In genomic region chr4:150461957-150462356, GRCh38 we compare ENCODE assay signal across 26 cellular contexts.
"Had no signal": no experiment of that assay in that cellular context is flagged by ENCODE, and none has a peak within 500 bp of the region (broad histone marks: within the 10 kb centered on the region; RNA-seq: fewer than 3 reads in every experiment).

No MANE protein-coding gene starts in this region.

- H3K36me3 ChIP-seq: thoracic aorta, upper lobe of right lung, uterus, vagina had no signal

- DNase-seq: stimulated activated CD4-positive, alpha-beta T cell treated with anti-CD3 and anti-CD28 coated beads, Interleukin-2, amount 100 ng/mL, for 48 hours; stimulated activated CD4-positive, alpha-beta T cell treated with anti-CD3 and anti-CD28 coated beads, Interleukin-4, amount 100 ng/mL, for 1 hour; stimulated activated CD4-positive, alpha-beta T cell treated with anti-CD3 and anti-CD28 coated beads, Interleukin-4, amount 100 ng/mL, for 24 hours; stimulated activated CD4-positive, alpha-beta T cell treated with anti-CD3 and anti-CD28 coated beads, Interleukin-4, amount 100 ng/mL, for 4 hours; stimulated activated CD8-positive, alpha-beta memory T cell treated with anti-CD3 and anti-CD28 coated beads, Interleukin-4, amount 100 ng/mL, for 48 hours; stimulated activated naive B cell treated with anti-CD40 and anti-IgM and Interleukin-4, amounts not matched to agents 10 μg/mL and 1 μg/mL and 100 μg/mL, for 72 hours; stimulated activated naive CD4-positive, alpha-beta T cell; stimulated activated naive CD4-positive, alpha-beta T cell treated with Interleukin-2 at 50 U/mL for 16 hours; stimulated activated naive CD8-positive, alpha-beta T cell treated with anti-CD3 and anti-CD28 coated beads, Interleukin-15, amount 100 ng/mL, for 72 hours; stimulated activated naive CD8-positive, alpha-beta T cell treated with anti-CD3 and anti-CD28 coated beads, Interleukin-15, Interleukin-2, amounts not matched to agents 100 U/mL and 50 U/mL, for 24 hours; stomach; substantia nigra; testis; thyroid gland; tibial artery; transverse colon; trophoblast cell; upper lobe of left lung; upper lobe of right lung; uterus had no signal

- H3K27ac ChIP-seq: stomach, suprapubic skin, testis, thoracic aorta, thyroid gland, tibial artery, tibial nerve, transverse colon, upper lobe of left lung, upper lobe of right lung, uterus, vagina had no signal

- ATAC-seq: stimulated activated effector memory CD8-positive, alpha-beta T cell treated with anti-CD3 and anti-CD28 coated beads, Interleukin-12 subunit alpha, Interleukin-12 subunit beta, amount 100 ng/mL, for 72 hours; stimulated activated memory B cell treated with anti-CD40 and anti-IgM and Interleukin-4, amounts not matched to agents 10 μg/mL and 1 μg/mL and 100 μg/mL, for 72 hours; stimulated activated naive B cell treated with anti-CD40 and anti-IgM and Interleukin-4, amounts not matched to agents 10 μg/mL and 1 μg/mL and 100 μg/mL, for 72 hours; stimulated activated naive CD8-positive, alpha-beta T cell treated with anti-CD3 and anti-CD28 coated beads, Interleukin-15, amount 100 ng/mL, for 72 hours; stimulated activated naive CD8-positive, alpha-beta T cell treated with anti-CD3 and anti-CD28 coated beads, Interleukin-15, Interleukin-2, amounts not matched to agents 100 U/mL and 50 U/mL, for 24 hours; upper lobe of right lung had no signal

- H3K4me3 ChIP-seq: stomach, suprapubic skin, testis, thoracic aorta, thyroid gland, tibial artery, tibial nerve, transverse colon, upper lobe of left lung, upper lobe of right lung, uterus, vagina had no signal

- H3K9me3 ChIP-seq: stomach, suprapubic skin, testis, thoracic aorta, thyroid gland, tibial artery, tibial nerve, transverse colon, upper lobe of left lung, upper lobe of right lung, uterus, vagina had no signal

- H3K4me1 ChIP-seq: suprapubic skin, testis, thyroid gland, tibial nerve, transverse colon, upper lobe of left lung, upper lobe of right lung, uterus, vagina had no signal

- H3K27me3 ChIP-seq: stomach, suprapubic skin, testis, thyroid gland, tibial artery, tibial nerve, transverse colon, upper lobe of left lung, upper lobe of right lung, uterus, vagina had no signal
